ENCODE assay signal across 28 cellular contexts in the genomic region with DNA sequence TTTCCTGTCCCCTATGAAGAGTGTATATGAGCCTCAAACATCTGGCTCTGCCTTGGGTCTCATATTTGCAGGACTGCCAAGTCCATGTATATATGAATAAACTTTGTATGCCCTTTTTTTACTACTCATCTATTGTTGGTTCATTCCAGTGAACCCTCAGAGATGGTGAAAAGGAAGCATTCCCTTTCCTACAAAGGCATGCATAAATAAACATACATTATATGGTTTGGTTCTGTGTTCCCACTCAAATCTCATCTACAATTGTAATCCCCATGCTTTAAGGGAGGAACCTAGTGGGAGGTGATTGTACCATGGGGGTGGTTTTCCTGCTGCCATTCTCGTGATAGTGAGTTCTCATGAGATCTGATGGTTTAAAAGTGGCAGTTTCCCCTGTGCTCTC.
DNase-seq lines count a peak whose midpoint lies in the region; ATAC-seq and TF ChIP-seq lines count a peak whose summit lies in the region.
"Had no signal": no experiment of that assay in that cellular context is flagged by ENCODE, and none has a peak within 500 bp of the region (broad histone marks: within the 10 kb centered on the region; RNA-seq: fewer than 3 reads in every experiment).

No MANE protein-coding gene starts in this region.

- H2AFZ ChIP-seq in IMR-90 (replicated peaks; ENCODE audit: low read length, poor library complexity) (no peak overlapping the region), neural progenitor cell (replicated peaks) (no peak overlapping the region), mammary epithelial cell (ENCODE audit: low read depth, low read length) (no peak overlapping the region)

- H2BK15ac ChIP-seq in IMR-90 (ENCODE audit: low read depth, low read length): no peak overlapping the region

- no peak overlapping the region for H4K91ac ChIP-seq in IMR-90 (ENCODE audit: insufficient read depth, low read depth, low read length)

- H2AK9ac ChIP-seq in IMR-90 (replicated peaks; ENCODE audit: low read depth, low read length, poor library complexity): no peak overlapping the region

- H4K20me1 ChIP-seq in IMR-90 (ENCODE audit: insufficient read depth, low read length) (no peaks in the 10 kb centered on the region), neural progenitor cell (ENCODE audit: low read depth) (no peaks in the 10 kb centered on the region), mammary epithelial cell (ENCODE audit: insufficient read depth, low read length) (no peaks in the 10 kb centered on the region)
- H4K20me1 ChIP-seq: BLaER1 treated with 17β-estradiol and CSF1 and Interleukin-3, amounts not matched to agents 10 nM and 100 nM had no signal

- dilution Hi-C loops in IMR-90 (cut with HindIII; ENCODE audit: low sequenced_read_pairs, unreplicated experiment): no loop called here
- dilution Hi-C loops in mammary epithelial cell (cut with HindIII; ENCODE audit: low sequenced_read_pairs): no loop called here

- H4K8ac ChIP-seq in IMR-90 (ENCODE audit: low read depth in 2 of 2, low read length in 2 of 2): no peak overlapping the region

- H3K18ac ChIP-seq in IMR-90 (ENCODE audit: low read depth, low read length): no peak overlapping the region

- no peak overlapping the region for H3K4me3 ChIP-seq in AG04450 (ENCODE audit: low read depth, low read length)
- H3K4me3 ChIP-seq in IMR-90 (ENCODE audit: insufficient read depth, low read depth, low read length): no peak overlapping the region
- H3K4me3 ChIP-seq in neural progenitor cell: no peak overlapping the region
- H3K4me3 ChIP-seq in colonic mucosa: no peak overlapping the region
- H3K4me3 ChIP-seq in mammary epithelial cell (replicated peaks in 1 of 3; ENCODE audit: insufficient read depth in 1 of 3, low read depth in 2 of 3, low read length in 3 of 3): no peak overlapping the region
- no peak overlapping the region for H3K4me3 ChIP-seq in right lobe of liver
- H3K4me3 ChIP-seq: A549; BLaER1 treated with 17β-estradiol and CSF1 and Interleukin-3, amounts not matched to agents 10 nM and 100 nM; spleen; upper lobe of right lung had no signal

- H3K4me2 ChIP-seq in IMR-90 (ENCODE audit: low read depth, low read length) (peak overlapping the region; percentile 29; the same call in 1 of the 2 replicates), neural progenitor cell (no peak overlapping the region), mammary epithelial cell (ENCODE audit: insufficient read depth, low read depth, low read length) (no peak overlapping the region)
- H3K4me2 ChIP-seq: A549; BLaER1 treated with 17β-estradiol and CSF1 and Interleukin-3, amounts not matched to agents 10 nM and 100 nM had no signal

- no peaks in the 10 kb centered on the region for H3K79me2 ChIP-seq in neural progenitor cell (ENCODE audit: low read depth)
- H3K79me2 ChIP-seq in mammary epithelial cell (ENCODE audit: insufficient read depth, low read length): no peaks in the 10 kb centered on the region

- intact Hi-C loops in IMR-90 (cut with micrococcal nuclease): loop anchor here (10.0 kb wide), 1 partner anchor 496 kb away; no protein-coding TSS in a partner anchor
- intact Hi-C loops in colonic mucosa (cut with DNase I): no loop called here
- intact Hi-C loops in mammary epithelial cell (cut with micrococcal nuclease): no loop called here
- intact Hi-C loops in right lobe of liver (cut with DNase I): no loop called here

- WGBS in IMR-90 (ENCODE audit: extremely low coverage in 2 of 2, insufficient read length in 1 of 2), 2 experiments: no CpG with 5 or more reads among the region's 1 CpG
- 17% methylated on average over 1 of the region's 1 CpG for WGBS in mammary epithelial cell (ENCODE audit: low coverage, missing lambda C conversion rate)
- 0% methylated on average over 1 of the region's 1 CpG for WGBS in right lobe of liver (ENCODE audit: insufficient coverage, low coverage, low lambda C conversion rate, missing lambda C conversion rate)

- H3K27me3 ChIP-seq in AG04450 (ENCODE audit: control insufficient read depth, insufficient read depth, low read length) (no peaks in the 10 kb centered on the region), IMR-90 (ENCODE audit: control insufficient read depth, insufficient read depth, low read length) (no peaks in the 10 kb centered on the region), neural progenitor cell (no peaks in the 10 kb centered on the region), colonic mucosa (no peaks in the 10 kb centered on the region), mammary epithelial cell (ENCODE audit: insufficient read depth, low read length) (no peaks in the 10 kb centered on the region), right lobe of liver (no peaks in the 10 kb centered on the region)
- H3K27me3 ChIP-seq: BLaER1 treated with 17β-estradiol and CSF1 and Interleukin-3, amounts not matched to agents 10 nM and 100 nM; spleen; upper lobe of right lung had no signal

- peaks cover 10% of the 10 kb centered on the region for H3K9me3 Mint-ChIP-seq in neural progenitor cell
- H3K9me3 Mint-ChIP-seq: activated CD4-positive, alpha-beta T cell treated with anti-CD3 and anti-CD28 coated beads, Interleukin-2, amount 10 ng/mL, durations not matched to agents 24 days and 14 days; stimulated activated effector memory CD8-positive, alpha-beta T cell treated with anti-CD3 and anti-CD28 coated beads, Interleukin-12 subunit alpha, Interleukin-12 subunit beta, amount 100 ng/mL, for 72 hours; T-helper 2 cell treated with Interferon-gamma antibody and Interleukin-4, amounts not matched to agents 5 μg/mL and 100 μg/mL, for 36 hours had no signal

- no peaks in the 10 kb centered on the region for H3K36me3 Mint-ChIP-seq in neural progenitor cell
- H3K36me3 Mint-ChIP-seq: stimulated activated effector memory CD8-positive, alpha-beta T cell treated with anti-CD3 and anti-CD28 coated beads, Interleukin-12 subunit alpha, Interleukin-12 subunit beta, amount 100 ng/mL, for 72 hours had no signal

- no peaks in the 10 kb centered on the region for H3K9me3 ChIP-seq in AG04450 (ENCODE audit: control insufficient read depth, insufficient read depth, low read length)
- H3K9me3 ChIP-seq in IMR-90 (ENCODE audit: control insufficient read depth, insufficient read depth, low read length): no peaks in the 10 kb centered on the region
- no peaks in the 10 kb centered on the region for H3K9me3 ChIP-seq in neural progenitor cell (ENCODE audit: low read depth)
- no peaks in the 10 kb centered on the region for H3K9me3 ChIP-seq in colonic mucosa
- no peaks in the 10 kb centered on the region for H3K9me3 ChIP-seq in mammary epithelial cell (replicated peaks; ENCODE audit: insufficient read depth, low read length)
- no peaks in the 10 kb centered on the region for H3K9me3 ChIP-seq in right lobe of liver
- H3K9me3 ChIP-seq: A549, upper lobe of right lung had no signal

- no peak overlapping the region for H4K5ac ChIP-seq in IMR-90 (ENCODE audit: low read depth, low read length)

- no peak overlapping the region for H3K14ac ChIP-seq in IMR-90 (replicated peaks; ENCODE audit: low read depth, low read length)

- H3F3A ChIP-seq in neural progenitor cell (ENCODE audit: low read depth): no peaks in the 10 kb centered on the region

- in situ Hi-C loops in IMR-90 (cut with MboI; ENCODE audit: low sequenced_read_pairs) (loop anchor here (25.0 kb wide), 2 partner anchors 556 to 994 kb away; a partner anchor contains a TSS), mammary epithelial cell (cut with MboI; ENCODE audit: low sequenced_read_pairs in 2 of 2) (no loop called here)

- TF ChIP-seq CTCF in AG04450 (IDR thresholded peaks at IDR 0.05; ENCODE audit: low read depth, low read length) (no peak), IMR-90 (conservative IDR thresholded peaks at IDR 0.05; ENCODE audit: low read depth, low read length) (no peak), neural progenitor cell (IDR thresholded peaks at IDR 0.05) (no peak), colonic mucosa (IDR thresholded peaks at IDR 0.05) (no peak), mammary epithelial cell (conservative IDR thresholded peaks at IDR 0.05 in 1 of 2, IDR thresholded peaks at IDR 0.05 in 1 of 2; ENCODE audit: extremely low read depth in 1 of 2, insufficient read depth in 1 of 2, low read depth in 1 of 2, low read length in 2 of 2) (no peak), right lobe of liver (IDR thresholded peaks at IDR 0.05) (no peak)

- H2BK120ac ChIP-seq in IMR-90 (ENCODE audit: low read depth, low read length): no peak overlapping the region

- no peak overlapping the region for H3K56ac ChIP-seq in IMR-90 (ENCODE audit: extremely low read depth, insufficient read depth, low read length)

- H3K4ac ChIP-seq in IMR-90 (ENCODE audit: low read depth, low read length): no peak overlapping the region; the same call in 1 of the 2 replicates

- no TSS peak for BruUV-seq in IMR-90 (replicated peaks; lab: Mats Ljungman, UMichigan)
- BruUV-seq in mammary epithelial cell (replicated peaks; lab: Mats Ljungman, UMichigan): no TSS peak

- H3K4me3 Mint-ChIP-seq in neural progenitor cell: no peak overlapping the region
- H3K4me3 Mint-ChIP-seq: activated CD4-positive, alpha-beta T cell treated with anti-CD3 and anti-CD28 coated beads, Interleukin-2, amount 10 ng/mL, durations not matched to agents 24 days and 14 days; activated naive CD4-positive, alpha-beta T cell treated with anti-CD3 and anti-CD28 coated beads for 36 hours; stimulated activated effector memory CD8-positive, alpha-beta T cell treated with anti-CD3 and anti-CD28 coated beads, Interleukin-12 subunit alpha, Interleukin-12 subunit beta, amount 100 ng/mL, for 72 hours; T-helper 2 cell treated with Interferon-gamma antibody and Interleukin-4, amounts not matched to agents 5 μg/mL and 100 μg/mL, for 36 hours had no signal

- H2AK5ac ChIP-seq in IMR-90 (ENCODE audit: low read depth, low read length): no peak overlapping the region

- CTCF ChIA-PET in AG04450 (lab: Charles Lee) (no interaction called here), IMR-90 (lab: Yijun Ruan, JAX) (no interaction called here), mammary epithelial cell (lab: Charles Lee; ENCODE audit: low non-redundant PET) (no interaction called here)

- no peak overlapping the region for H3K27ac ChIP-seq in AG04450 (ENCODE audit: low read depth, low read length)
- H3K27ac ChIP-seq in IMR-90 (ENCODE audit: insufficient read depth, low read length): no peak overlapping the region
- no peak overlapping the region for H3K27ac ChIP-seq in neural progenitor cell
- no peak overlapping the region for H3K27ac ChIP-seq in colonic mucosa
- H3K27ac ChIP-seq in mammary epithelial cell (ENCODE audit: insufficient read depth, low read depth, low read length): no peak overlapping the region
- H3K27ac ChIP-seq in right lobe of liver: no peak overlapping the region
- H3K27ac ChIP-seq: A549; BLaER1 treated with 17β-estradiol and CSF1 and Interleukin-3, amounts not matched to agents 10 nM and 100 nM; HL-60; spleen; upper lobe of right lung had no signal

- no peak overlapping the region for H2BK5ac ChIP-seq in IMR-90 (ENCODE audit: low read depth, low read length, poor library complexity, severe bottlenecking)

- no peak overlapping the region for H3K23ac ChIP-seq in IMR-90 (ENCODE audit: low read depth, low read length)

- ATAC-seq in IMR-90 (ENCODE audit: low read depth) (peak; percentile 89), GM21390 (IDR thresholded peaks at IDR 0.05; ENCODE audit: unreplicated experiment) (no peak), right lobe of liver (no peak)
- ATAC-seq: A549; stimulated activated effector memory CD8-positive, alpha-beta T cell treated with anti-CD3 and anti-CD28 coated beads, Interleukin-12 subunit alpha, Interleukin-12 subunit beta, amount 100 ng/mL, for 72 hours; upper lobe of right lung had no signal

- H3K27me3 Mint-ChIP-seq in neural progenitor cell (ENCODE audit: insufficient read depth, low read depth): no peaks in the 10 kb centered on the region
- H3K27me3 Mint-ChIP-seq: activated CD4-positive, alpha-beta T cell treated with anti-CD3 and anti-CD28 coated beads, Interleukin-2, amount 10 ng/mL, durations not matched to agents 24 days and 14 days had no signal

- H3K36me3 ChIP-seq in IMR-90 (ENCODE audit: control insufficient read depth, insufficient read depth, low read length) (no peaks in the 10 kb centered on the region), neural progenitor cell (no peaks in the 10 kb centered on the region), colonic mucosa (no peaks in the 10 kb centered on the region), mammary epithelial cell (ENCODE audit: insufficient read depth, low read length) (no peaks in the 10 kb centered on the region), right lobe of liver (no peaks in the 10 kb centered on the region)
- H3K36me3 ChIP-seq: BLaER1 treated with 17β-estradiol and CSF1 and Interleukin-3, amounts not matched to agents 10 nM and 100 nM; spleen; upper lobe of right lung had no signal

- H3K4me1 Mint-ChIP-seq in neural progenitor cell: peaks cover 8% of the 10 kb centered on the region
- H3K4me1 Mint-ChIP-seq: activated CD4-positive, alpha-beta T cell treated with anti-CD3 and anti-CD28 coated beads, Interleukin-2, amount 10 ng/mL, durations not matched to agents 24 days and 14 days; stimulated activated effector memory CD8-positive, alpha-beta T cell treated with anti-CD3 and anti-CD28 coated beads, Interleukin-12 subunit alpha, Interleukin-12 subunit beta, amount 100 ng/mL, for 72 hours had no signal

- TF ChIP-seq POLR2A in IMR-90 (IDR thresholded peaks at IDR 0.05; ENCODE audit: low read depth, low read length): no peak
- TF ChIP-seq POLR2A in right lobe of liver (IDR thresholded peaks at IDR 0.05): no peak

- H3K4me1 ChIP-seq in IMR-90 (ENCODE audit: control insufficient read depth, insufficient read depth, low read length) (peaks cover 3% of the 10 kb centered on the region; the same call in 1 of the 2 replicates), neural progenitor cell (no peaks in the 10 kb centered on the region), colonic mucosa (no peaks in the 10 kb centered on the region), mammary epithelial cell (ENCODE audit: insufficient read depth, low read length) (no peaks in the 10 kb centered on the region), right lobe of liver (no peaks in the 10 kb centered on the region)
- H3K4me1 ChIP-seq: A549; BLaER1 treated with 17β-estradiol and CSF1 and Interleukin-3, amounts not matched to agents 10 nM and 100 nM; spleen; upper lobe of right lung had no signal

- DNase-seq in AG04450 (ENCODE audit: low read depth, low spot score): peak; percentile 33
- peak; percentile 76 for DNase-seq in IMR-90
- peak; percentile 38 for DNase-seq in dedifferentiated amniotic fluid mesenchymal stem cell (ENCODE audit: extremely low spot score)
- DNase-seq in neural progenitor cell (ENCODE audit: low spot score): no peak
- DNase-seq in colonic mucosa: no peak
- no peak for DNase-seq in mammary epithelial cell
- DNase-seq in right lobe of liver: no peak
- DNase-seq: activated CD4-positive, alpha-beta T cell treated with anti-CD3 and anti-CD28 coated beads, Interleukin-2, amount 10 ng/mL, durations not matched to agents 24 days and 14 days; activated naive CD4-positive, alpha-beta T cell treated with anti-CD3 and anti-CD28 coated beads for 36 hours; amygdala; caudate nucleus; COR-L47; islet precursor cell; NCI-H1105; NCI-H2081; NCI-H226; NCI-H748 treated with DMSO at 0.1 percent for 48 hours; RPMI8226; spleen; stimulated activated CD4-positive, alpha-beta T cell treated with anti-CD3 and anti-CD28 coated beads, Interleukin-2, amount 100 ng/mL, for 48 hours; substantia nigra; upper lobe of right lung had no signal

- H3K9ac ChIP-seq in IMR-90 (ENCODE audit: low read depth, low read length) (no peak overlapping the region), neural progenitor cell (no peak overlapping the region), colonic mucosa (ENCODE audit: low read depth in 2 of 2, low read length in 2 of 2) (no peak overlapping the region), mammary epithelial cell (ENCODE audit: insufficient read depth, low read length) (no peak overlapping the region)
- H3K9ac ChIP-seq: BLaER1 treated with 17β-estradiol and CSF1 and Interleukin-3, amounts not matched to agents 10 nM and 100 nM had no signal

- H3K9me1 ChIP-seq in IMR-90 (ENCODE audit: insufficient read depth, low read length): no peaks in the 10 kb centered on the region

- POLR2A ChIA-PET in AG04450 (lab: Yijun Ruan, JAX) (no interaction called here), IMR-90 (lab: Charles Lee; ENCODE audit: unreplicated experiment) (no interaction called here)

- H3K79me1 ChIP-seq in IMR-90 (ENCODE audit: low read depth in 1 of 2, low read length in 2 of 2): no peaks in the 10 kb centered on the region

- no peak for TF ChIP-seq RAD21 in IMR-90 (IDR thresholded peaks at IDR 0.05; ENCODE audit: low read length)

- H2BK20ac ChIP-seq in IMR-90 (ENCODE audit: low read depth, low read length): no peak overlapping the region

- peak overlapping the region; percentile 72 for H3K27ac Mint-ChIP-seq in neural progenitor cell
- H3K27ac Mint-ChIP-seq: activated CD4-positive, alpha-beta T cell treated with anti-CD3 and anti-CD28 coated beads, Interleukin-2, amount 10 ng/mL, durations not matched to agents 24 days and 14 days; activated naive CD4-positive, alpha-beta T cell treated with anti-CD3 and anti-CD28 coated beads for 36 hours; stimulated activated effector memory CD8-positive, alpha-beta T cell treated with anti-CD3 and anti-CD28 coated beads, Interleukin-12 subunit alpha, Interleukin-12 subunit beta, amount 100 ng/mL, for 72 hours; T-helper 2 cell treated with Interferon-gamma antibody and Interleukin-4, amounts not matched to agents 5 μg/mL and 100 μg/mL, for 36 hours had no signal

Comparison
In these comparisons a context has a peak if more than half of its experiments do, and no peak if none do; other contexts are left out.
1. DNase-seq: peak in AG04450 (single experiment), IMR-90 (single experiment) and dedifferentiated amniotic fluid mesenchymal stem cell (single experiment); none in neural progenitor cell (single experiment), colonic mucosa (single experiment), mammary epithelial cell (single experiment) and right lobe of liver (0 of 3).